ENCODE assay signal across 8 cellular contexts in the genomic region with DNA sequence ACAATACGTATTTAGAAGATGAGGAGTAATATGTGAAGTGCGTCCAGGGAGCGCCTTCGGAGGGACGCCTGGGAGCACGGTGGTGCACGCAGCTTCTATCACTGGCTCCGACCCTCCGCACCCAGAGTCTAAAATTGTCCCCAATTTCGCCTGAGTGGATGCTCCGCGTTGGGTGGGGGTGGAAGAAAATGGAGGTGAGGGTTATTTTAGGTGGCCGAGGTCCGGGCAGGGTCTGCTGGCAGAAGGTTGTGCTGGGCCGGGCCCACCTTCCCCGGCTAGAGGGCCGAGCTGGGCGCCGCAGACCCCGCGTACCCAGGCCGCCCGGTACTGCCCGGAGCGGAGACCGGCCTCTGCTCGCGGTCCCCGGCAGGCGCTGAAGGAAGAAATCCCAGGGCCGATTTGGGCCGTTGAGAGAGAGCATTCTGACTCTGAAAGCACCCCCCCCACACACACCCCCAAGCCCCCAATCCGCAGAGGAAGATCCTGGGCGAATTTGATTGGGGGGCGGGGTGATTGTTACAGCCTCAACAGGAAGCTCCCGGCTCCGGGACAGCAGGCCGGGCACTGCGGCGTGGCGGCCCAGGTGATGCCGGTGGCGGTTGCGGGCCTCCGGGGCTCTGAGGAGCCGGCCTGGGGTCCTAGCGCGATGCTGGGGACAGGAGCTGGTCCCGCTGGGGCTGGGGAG. TPM values are rescaled to one million over a fixed set of nuclear protein-coding genes. Genes with fewer than 3 reads are reported as not detected.
A peak's percentile ranks its signal among the peaks of the same experiment; 100 is the strongest.
DNase-seq lines count a peak whose midpoint lies in the region; ATAC-seq lines count a peak whose summit lies in the region.

No MANE protein-coding gene starts in this region.

- peak overlapping the region; percentile 79 for H3K4me3 Mint-ChIP-seq in activated T-helper 17 cell treated with anti-CD3 and anti-CD28 coated beads, Interleukin-2, amount 50 U/mL, for 72 hours
- H3K4me3 Mint-ChIP-seq in stimulated activated effector memory CD8-positive, alpha-beta T cell treated with anti-CD3 and anti-CD28 coated beads, Interleukin-12 subunit alpha, Interleukin-12 subunit beta, amount 100 ng/mL, for 72 hours: peak overlapping the region; percentile 77

- peak overlapping the region; percentile 28 for H3K4me3 ChIP-seq in iPS-15b (ENCODE audit: low read depth, low read length)

- H3K27me3 ChIP-seq in iPS-15b (ENCODE audit: control insufficient read depth, insufficient read depth, low read length): peaks cover 53% of the 10 kb centered on the region

- H3K27me3 Mint-ChIP-seq in activated T-helper 17 cell treated with anti-CD3 and anti-CD28 coated beads, Interleukin-2, amount 50 U/mL, for 72 hours: peaks cover 50% of the 10 kb centered on the region

- H3K36me3 ChIP-seq in iPS-15b (ENCODE audit: control insufficient read depth, insufficient read depth, low read length): no peaks in the 10 kb centered on the region

- H3K4me1 Mint-ChIP-seq in activated T-helper 17 cell treated with anti-CD3 and anti-CD28 coated beads, Interleukin-2, amount 50 U/mL, for 72 hours: peaks cover 8% of the 10 kb centered on the region
- peaks cover 30% of the 10 kb centered on the region for H3K4me1 Mint-ChIP-seq in stimulated activated effector memory CD8-positive, alpha-beta T cell treated with anti-CD3 and anti-CD28 coated beads, Interleukin-12 subunit alpha, Interleukin-12 subunit beta, amount 100 ng/mL, for 72 hours

- no peaks in the 10 kb centered on the region for H3K9me3 Mint-ChIP-seq in activated T-helper 17 cell treated with anti-CD3 and anti-CD28 coated beads, Interleukin-2, amount 50 U/mL, for 72 hours
- H3K9me3 Mint-ChIP-seq in stimulated activated effector memory CD8-positive, alpha-beta T cell treated with anti-CD3 and anti-CD28 coated beads, Interleukin-12 subunit alpha, Interleukin-12 subunit beta, amount 100 ng/mL, for 72 hours: no peaks in the 10 kb centered on the region

- DNase-seq in NCI-H146 (lab: John Stamatoyannopoulos, UW) (peak; percentile 42), NCI-H146 treated with DMSO at 0.1 percent for 48 hours (lab: John Stamatoyannopoulos, UW; ENCODE audit: unreplicated experiment) (no peak), NCI-H1930 (lab: John Stamatoyannopoulos, UW) (no peak)
- DNase-seq in stimulated activated effector memory CD8-positive, alpha-beta T cell treated with anti-CD3 and anti-CD28 coated beads, Interleukin-12 subunit alpha, Interleukin-12 subunit beta, amount 100 ng/mL, for 72 hours (ENCODE audit: low spot score in 2 of 2): no peak

- no peak for ATAC-seq in activated T-helper 17 cell treated with anti-CD3 and anti-CD28 coated beads, Interleukin-2, amount 50 U/mL, for 72 hours (replicated peaks)
- ATAC-seq in stimulated activated effector memory CD8-positive, alpha-beta T cell treated with anti-CD3 and anti-CD28 coated beads, Interleukin-12 subunit alpha, Interleukin-12 subunit beta, amount 100 ng/mL, for 72 hours: no peak
- ATAC-seq in GM19324 (IDR thresholded peaks at IDR 0.05; ENCODE audit: low FRiP score, unreplicated experiment): no peak
- no peak for ATAC-seq in HG02973 (IDR thresholded peaks at IDR 0.05; ENCODE audit: unreplicated experiment)

- H3K9ac ChIP-seq in iPS-15b (ENCODE audit: low read depth, low read length): no peak overlapping the region

- peaks cover 4% of the 10 kb centered on the region for H3K4me1 ChIP-seq in iPS-15b (ENCODE audit: control insufficient read depth, insufficient read depth, low read length)

- H3K36me3 Mint-ChIP-seq in activated T-helper 17 cell treated with anti-CD3 and anti-CD28 coated beads, Interleukin-2, amount 50 U/mL, for 72 hours (ENCODE audit: low read depth): peaks cover 24% of the 10 kb centered on the region
- peaks cover 24% of the 10 kb centered on the region for H3K36me3 Mint-ChIP-seq in stimulated activated effector memory CD8-positive, alpha-beta T cell treated with anti-CD3 and anti-CD28 coated beads, Interleukin-12 subunit alpha, Interleukin-12 subunit beta, amount 100 ng/mL, for 72 hours

- no peaks in the 10 kb centered on the region for H3K9me3 ChIP-seq in iPS-15b (ENCODE audit: control insufficient read depth, insufficient read depth, low read length)

- peak overlapping the region; percentile 28 for H3K27ac Mint-ChIP-seq in activated T-helper 17 cell treated with anti-CD3 and anti-CD28 coated beads, Interleukin-2, amount 50 U/mL, for 72 hours
- peak overlapping the region; percentile 75 for H3K27ac Mint-ChIP-seq in stimulated activated effector memory CD8-positive, alpha-beta T cell treated with anti-CD3 and anti-CD28 coated beads, Interleukin-12 subunit alpha, Interleukin-12 subunit beta, amount 100 ng/mL, for 72 hours

RNA-seq across cellular contexts. Expression of a gene that starts 3.1 kb away (rescaled TPM):
- under 1 TPM in 1 of 2 donors, not detected in 1; 0.26 TPM for total RNA-seq in activated T-helper 17 cell treated with anti-CD3 and anti-CD28 coated beads, Interleukin-2, amount 50 U/mL, for 72 hours
